In genomic region chr11:58832246-58832645, GRCh38 we compare ENCODE assay signal across 32 cellular contexts. TPM values are rescaled to one million over a fixed set of nuclear protein-coding genes. Genes with fewer than 3 reads are reported as not detected.
DNase-seq lines count a peak whose midpoint lies in the region; ATAC-seq, FAIRE-seq and TF ChIP-seq lines count a peak whose summit lies in the region.
"Had no signal": no experiment of that assay in that cellular context is flagged by ENCODE, and none has a peak within 500 bp of the region (broad histone marks: within the 10 kb centered on the region; RNA-seq: fewer than 3 reads in every experiment).

No MANE protein-coding gene starts in this region.

- no peaks in the 10 kb centered on the region for H3K36me3 ChIP-seq in HepG2 (replicated peaks in 1 of 2; ENCODE audit: control insufficient read depth in 1 of 2, insufficient read depth in 2 of 2, low read length in 2 of 2)
- no peaks in the 10 kb centered on the region for H3K36me3 ChIP-seq in right lobe of liver
- no peaks in the 10 kb centered on the region for H3K36me3 ChIP-seq in hepatocyte (replicated peaks; ENCODE audit: insufficient read depth, low read depth)
- H3K36me3 ChIP-seq: BLaER1 treated with 17β-estradiol and CSF1 and Interleukin-3, amounts not matched to agents 10 nM and 100 nM; upper lobe of right lung had no signal

- H3K27me3 ChIP-seq in HepG2 (ENCODE audit: control insufficient read depth in 1 of 2, insufficient read depth in 2 of 2, low read length in 2 of 2) (no peaks in the 10 kb centered on the region; a peak in 1 of 5 replicates), right lobe of liver (no peaks in the 10 kb centered on the region), hepatocyte (no peaks in the 10 kb centered on the region)
- H3K27me3 ChIP-seq: BLaER1 treated with 17β-estradiol and CSF1 and Interleukin-3, amounts not matched to agents 10 nM and 100 nM; upper lobe of right lung had no signal

- H3K4me1 Mint-ChIP-seq in T-helper 2 cell treated with Interferon-gamma antibody and Interleukin-4, amounts not matched to agents 5 μg/mL and 100 μg/mL, for 36 hours (ENCODE audit: low read depth) = no peaks in the 10 kb centered on the region
- H3K4me1 Mint-ChIP-seq: activated B cell treated with CpG ODN at 0.5 μM for 24 hours; activated T-helper 17 cell treated with anti-CD3 and anti-CD28 coated beads, Interleukin-2, amount 50 U/mL, for 72 hours; naive thymus-derived CD8-positive, alpha-beta T cell had no signal

- no peak for FAIRE-seq in HepG2 (lab: Jason Lieb, UNC)
- FAIRE-seq: G401.6, GM18507 had no signal

- ATAC-seq in HepG2 (no peak), right lobe of liver (no peak), HG02884 (IDR thresholded peaks at IDR 0.05; ENCODE audit: unreplicated experiment) (no peak), GM18907 (IDR thresholded peaks at IDR 0.05; ENCODE audit: unreplicated experiment) (no peak)
- ATAC-seq: activated T-helper 17 cell treated with anti-CD3 and anti-CD28 coated beads, Interleukin-2, amount 50 U/mL, for 72 hours; left lobe of liver; naive thymus-derived CD8-positive, alpha-beta T cell; right cardiac atrium; upper lobe of right lung had no signal

- TF ChIP-seq POLR2A in HepG2 (IDR thresholded peaks at IDR 0.05; ENCODE audit: insufficient read depth in 1 of 2, low read depth in 2 of 2, low read length in 2 of 2) = no peak
- TF ChIP-seq POLR2A in right lobe of liver (IDR thresholded peaks at IDR 0.05) = no peak

- intact Hi-C loops in HepG2 (cut with micrococcal nuclease; ENCODE audit: unreplicated experiment) (loop anchor here (5.0 kb wide), 1 partner anchor 460 kb away; no protein-coding TSS in a partner anchor), right lobe of liver (cut with DNase I) (no loop called here)

- peaks cover 2% of the 10 kb centered on the region for H3K27me3 Mint-ChIP-seq in T-helper 2 cell treated with Interferon-gamma antibody and Interleukin-4, amounts not matched to agents 5 μg/mL and 100 μg/mL, for 36 hours (ENCODE audit: low read depth)

- H3K9me3 Mint-ChIP-seq in T-helper 2 cell treated with Interferon-gamma antibody and Interleukin-4, amounts not matched to agents 5 μg/mL and 100 μg/mL, for 36 hours = no peaks in the 10 kb centered on the region
- H3K9me3 Mint-ChIP-seq: activated T-helper 17 cell treated with anti-CD3 and anti-CD28 coated beads, Interleukin-2, amount 50 U/mL, for 72 hours had no signal

- in situ Hi-C loops in HepG2 (cut with HindIII; ENCODE audit: extremely low pct_ligation_motif_present, low pct_unique_long_range_greater_than_20kb) = no loop called here

- TF ChIP-seq CTCF in HepG2 (CRISPR knock-in tag; IDR thresholded peaks at IDR 0.05) (no peak), right lobe of liver (IDR thresholded peaks at IDR 0.05) (no peak), RWPE1 (conservative IDR thresholded peaks at IDR 0.05; ENCODE audit: low read depth) (no peak), hepatocyte (IDR thresholded peaks at IDR 0.05; ENCODE audit: poor library complexity) (no peak)

- H4K20me1 ChIP-seq in HepG2 (ENCODE audit: insufficient read depth, low read length) = no peaks in the 10 kb centered on the region
- H4K20me1 ChIP-seq in hepatocyte (ENCODE audit: insufficient read depth, poor library complexity, severe bottlenecking) = no peaks in the 10 kb centered on the region
- H4K20me1 ChIP-seq: BLaER1 treated with 17β-estradiol and CSF1 and Interleukin-3, amounts not matched to agents 10 nM and 100 nM had no signal

- no peak overlapping the region for H3K4me3 ChIP-seq in HepG2 (replicated peaks in 1 of 3; ENCODE audit: insufficient read depth in 1 of 3, low read depth in 2 of 3, low read length in 3 of 3)
- no peak overlapping the region for H3K4me3 ChIP-seq in right lobe of liver
- H3K4me3 ChIP-seq in hepatocyte = no peak overlapping the region
- H3K4me3 ChIP-seq: BLaER1 treated with 17β-estradiol and CSF1 and Interleukin-3, amounts not matched to agents 10 nM and 100 nM; upper lobe of right lung had no signal

- H3K4me1 ChIP-seq in HepG2 (ENCODE audit: insufficient read depth, low read length) (no peaks in the 10 kb centered on the region), right lobe of liver (no peaks in the 10 kb centered on the region), hepatocyte (ENCODE audit: insufficient read depth) (no peaks in the 10 kb centered on the region)
- H3K4me1 ChIP-seq: BLaER1 treated with 17β-estradiol and CSF1 and Interleukin-3, amounts not matched to agents 10 nM and 100 nM; upper lobe of right lung had no signal

- POLR2A ChIA-PET in HepG2 (lab: Yijun Ruan, JAX) = no interaction called here
- POLR2A ChIA-PET in RWPE1 (lab: Yijun Ruan, JAX; ENCODE audit: low non-redundant PET) = no interaction called here

- no peak overlapping the region for H3K9ac ChIP-seq in HepG2 (ENCODE audit: insufficient read depth, low read depth, low read length)
- H3K9ac ChIP-seq: BLaER1 treated with 17β-estradiol and CSF1 and Interleukin-3, amounts not matched to agents 10 nM and 100 nM had no signal

- H3K4me3 Mint-ChIP-seq in T-helper 2 cell treated with Interferon-gamma antibody and Interleukin-4, amounts not matched to agents 5 μg/mL and 100 μg/mL, for 36 hours = no peak overlapping the region
- H3K4me3 Mint-ChIP-seq: activated B cell treated with CpG ODN at 0.5 μM for 24 hours; activated naive CD8-positive, alpha-beta T cell; activated T-helper 17 cell treated with anti-CD3 and anti-CD28 coated beads, Interleukin-2, amount 50 U/mL, for 72 hours; naive thymus-derived CD8-positive, alpha-beta T cell had no signal

- no peaks in the 10 kb centered on the region for H3K79me2 ChIP-seq in HepG2 (ENCODE audit: insufficient read depth, low read length)
- H3K79me2 ChIP-seq in hepatocyte = no peaks in the 10 kb centered on the region

- TF ChIP-seq EP300 in HepG2 (IDR thresholded peaks at IDR 0.05; ENCODE audit: low read depth in 2 of 2, low read length in 2 of 2) = no peak
- no peak for TF ChIP-seq EP300 in HepG2 (CRISPR knock-in tag; IDR thresholded peaks at IDR 0.05; ENCODE audit: borderline replicate concordance)

- H3K36me3 Mint-ChIP-seq in T-helper 2 cell treated with Interferon-gamma antibody and Interleukin-4, amounts not matched to agents 5 μg/mL and 100 μg/mL, for 36 hours (ENCODE audit: low read depth) = no peaks in the 10 kb centered on the region
- H3K36me3 Mint-ChIP-seq: activated naive CD8-positive, alpha-beta T cell had no signal

- DNase-seq in HepG2 (ENCODE audit: low spot score) (no peak), right lobe of liver (no peak), RWPE1 (ENCODE audit: low spot score) (peak; percentile 4), hepatocyte (ENCODE audit: low spot score) (peak; percentile 45), HuH-7.5 (ENCODE audit: low spot score) (no peak)
- DNase-seq in T-helper 2 cell treated with Interferon-gamma antibody and Interleukin-4, amounts not matched to agents 5 μg/mL and 100 μg/mL, for 36 hours (ENCODE audit: low spot score) = no peak
- DNase-seq: ACHN; activated B cell treated with CpG ODN at 0.5 μM for 24 hours; activated CD4-positive, alpha-beta T cell treated with anti-CD3 and anti-CD28 coated beads, Interleukin-2, amount 50 U/mL, for 4 hours; activated CD8-positive, alpha-beta memory T cell treated with anti-CD3 and anti-CD28 coated beads, Interleukin-2, amount 50 U/mL, for 4 hours; effector memory CD4-positive, alpha-beta T cell; H7; Karpas-422; naive thymus-derived CD8-positive, alpha-beta T cell; NCI-H1105 treated with DMSO at 0.1 percent for 48 hours; NCI-H524; right cardiac atrium; stimulated activated CD4-positive, alpha-beta T cell treated with anti-CD3 and anti-CD28 coated beads, Interleukin-15, amount 100 ng/mL, for 24 hours; T1000; upper lobe of right lung had no signal

- H3K27ac Mint-ChIP-seq in T-helper 2 cell treated with Interferon-gamma antibody and Interleukin-4, amounts not matched to agents 5 μg/mL and 100 μg/mL, for 36 hours = no peak overlapping the region
- H3K27ac Mint-ChIP-seq: activated B cell treated with CpG ODN at 0.5 μM for 24 hours; activated naive CD8-positive, alpha-beta T cell; activated T-helper 17 cell treated with anti-CD3 and anti-CD28 coated beads, Interleukin-2, amount 50 U/mL, for 72 hours; naive thymus-derived CD8-positive, alpha-beta T cell had no signal

- BruUV-seq in HepG2 (replicated peaks; lab: Mats Ljungman, UMichigan) = no TSS peak

- H3K4me2 ChIP-seq in HepG2 (ENCODE audit: low read depth, low read length) = no peak overlapping the region
- no peak overlapping the region for H3K4me2 ChIP-seq in hepatocyte
- H3K4me2 ChIP-seq: BLaER1 treated with 17β-estradiol and CSF1 and Interleukin-3, amounts not matched to agents 10 nM and 100 nM had no signal

- H3K9me2 ChIP-seq in hepatocyte (replicated peaks; ENCODE audit: insufficient read depth) = no peaks in the 10 kb centered on the region

- WGBS in HepG2 (ENCODE audit: low lambda C conversion rate) = 29% methylated on average over 1 of the region's 1 CpG
- WGBS in right lobe of liver (ENCODE audit: insufficient coverage, low coverage, low lambda C conversion rate, missing lambda C conversion rate) = 93% methylated on average over 1 of the region's 1 CpG
- 80% methylated on average over 1 of the region's 1 CpG for WGBS in hepatocyte (ENCODE audit: low lambda C conversion rate, missing lambda C conversion rate)

- no peaks in the 10 kb centered on the region for H3K9me3 ChIP-seq in HepG2 (ENCODE audit: low read length)
- H3K9me3 ChIP-seq in right lobe of liver = no peaks in the 10 kb centered on the region
- H3K9me3 ChIP-seq in hepatocyte (ENCODE audit: low read depth) = no peaks in the 10 kb centered on the region
- H3K9me3 ChIP-seq: upper lobe of right lung had no signal

- no peak overlapping the region for H3K27ac ChIP-seq in HepG2 (ENCODE audit: extremely low read length, insufficient read depth, low read length)
- no peak overlapping the region for H3K27ac ChIP-seq in right lobe of liver
- no peak overlapping the region for H3K27ac ChIP-seq in RWPE1
- peak overlapping the region; percentile 34 for H3K27ac ChIP-seq in hepatocyte
- H3K27ac ChIP-seq: BLaER1 treated with 17β-estradiol and CSF1 and Interleukin-3, amounts not matched to agents 10 nM and 100 nM; upper lobe of right lung had no signal

- TF ChIP-seq RAD21 in HepG2 (CRISPR knock-in tag; IDR thresholded peaks at IDR 0.05) = no peak

- CTCF ChIA-PET in HepG2 (lab: Yijun Ruan, JAX; ENCODE audit: low intra/inter-chr PET ratio, low total read pairs) = no interaction called here
- CTCF ChIA-PET in RWPE1 (lab: Yijun Ruan, JAX) = no interaction called here

- H2AFZ ChIP-seq in HepG2 (ENCODE audit: low read length) (no peak overlapping the region), hepatocyte (no peak overlapping the region)

RNA-seq across cellular contexts. Expression of gene GLYATL2, which starts 12.3 kb away (rescaled TPM):
- not detected in 2 replicates for total RNA-seq in HepG2 (2016; rRNA removed; fragmentation: Illumina TruSeq; extraction: Trizol)
- not detected in 2 replicates for total RNA-seq in HepG2 (2016; cell fraction: cytosol; rRNA removed; fragmentation: Illumina TruSeq; extraction: Trizol; ENCODE audit: low read depth)
- total RNA-seq in HepG2 (2016; cell fraction: insoluble cytoplasmic fraction; rRNA removed; fragmentation: Illumina TruSeq; extraction: Trizol) = not detected in 2 replicates
- total RNA-seq in HepG2 (2016; cell fraction: membrane; rRNA removed; fragmentation: Illumina TruSeq; extraction: Trizol) = not detected in 2 replicates
- not detected in 2 replicates for total RNA-seq in HepG2 (2016; cell fraction: nucleus; rRNA removed; fragmentation: Illumina TruSeq; extraction: Trizol)
- not detected in 2 replicates for polyA plus RNA-seq in HepG2 (2011; rRNA removed)
- polyA plus RNA-seq in HepG2 (2011; cell fraction: cytosol; rRNA removed) = not detected in 2 replicates
- not detected in 2 replicates for polyA plus RNA-seq in HepG2 (2011; cell fraction: nucleus; rRNA removed)
- polyA plus RNA-seq in HepG2 (2012) = not detected in 2 replicates
- not detected in 2 replicates for polyA plus RNA-seq in HepG2 (2016; cell fraction: cytosol; fragmentation: Illumina TruSeq; extraction: Trizol; ENCODE audit: low read depth)
- not detected in 2 replicates for polyA plus RNA-seq in HepG2 (2016; cell fraction: insoluble cytoplasmic fraction; fragmentation: Illumina TruSeq; extraction: Trizol; ENCODE audit: low read depth)
- polyA plus RNA-seq in HepG2 (2016; cell fraction: membrane; fragmentation: Illumina TruSeq; extraction: Trizol; ENCODE audit: low read depth) = not detected in 2 replicates
- polyA plus RNA-seq in HepG2 (2016; cell fraction: nucleus; fragmentation: Illumina TruSeq; extraction: Trizol; ENCODE audit: insufficient read depth, low read depth) = not detected in 2 replicates
- not detected in 2 replicates for polyA minus RNA-seq in HepG2 (2011; rRNA and poly(A)+ RNA removed; ENCODE audit: low replicate concordance)
- polyA minus RNA-seq in HepG2 (2011; cell fraction: cytosol; rRNA and poly(A)+ RNA removed) = not detected in 2 replicates
- polyA minus RNA-seq in HepG2 (2011; cell fraction: nucleus; rRNA and poly(A)+ RNA removed) = not detected in 2 replicates
- not detected for total RNA-seq in right lobe of liver
- 0.36 and 0.90 TPM in 2 replicates for total RNA-seq in hepatocyte
- polyA plus RNA-seq in hepatocyte = not detected in 2 replicates
- total RNA-seq: activated B cell treated with CpG ODN at 0.5 μM for 24 hours; activated T-helper 17 cell treated with anti-CD3 and anti-CD28 coated beads, Interleukin-2, amount 50 U/mL, for 72 hours; glomerular endothelial cell; H7; HT-29; left lobe of liver; naive thymus-derived CD8-positive, alpha-beta T cell; omental fat pad; subcutaneous adipose tissue; upper lobe of right lung had no signal
- polyA plus RNA-seq: naive thymus-derived CD8-positive, alpha-beta T cell had no signal

Comparison
In these comparisons a context has a peak if more than half of its experiments do, and no peak if none do; other contexts are left out.
1. DNase-seq: peak in RWPE1 (single experiment) and hepatocyte (single experiment); none in HepG2 (single experiment), right lobe of liver (0 of 3), HuH-7.5 (single experiment) and T-helper 2 cell treated with Interferon-gamma antibody and Interleukin-4, amounts not matched to agents 5 μg/mL and 100 μg/mL, for 36 hours (single experiment).